Comparison of ENCODE assay signal across 10 cellular contexts in the genomic region with DNA sequence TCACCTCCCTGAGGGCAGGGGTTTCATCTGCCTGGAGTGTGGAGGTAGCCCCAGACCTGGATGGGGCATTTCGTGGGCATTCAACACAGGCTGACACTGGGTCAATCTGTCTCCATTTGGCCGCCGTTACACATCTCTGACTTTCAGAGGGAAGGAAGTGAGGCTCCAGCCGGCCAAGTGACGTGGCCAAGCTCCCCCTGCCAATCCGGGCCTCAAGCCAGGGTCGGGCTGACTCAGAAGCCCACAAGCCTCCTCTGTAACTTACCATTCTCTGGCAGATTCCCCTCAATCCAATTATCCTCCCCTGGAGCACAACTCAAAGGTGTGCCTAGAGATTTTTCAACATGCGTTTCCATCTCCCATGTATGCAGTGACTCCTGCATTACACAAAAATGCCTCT.
DNase-seq lines count a peak whose midpoint lies in the region; ATAC-seq and TF ChIP-seq lines count a peak whose summit lies in the region.
"Had no signal": no experiment of that assay in that cellular context is flagged by ENCODE, and none has a peak within 500 bp of the region (broad histone marks: within the 10 kb centered on the region; RNA-seq: fewer than 3 reads in every experiment).

No MANE protein-coding gene starts in this region.

- ATAC-seq in esophagus mucosa, result peak; percentile 34
- peak; percentile 20 for ATAC-seq in lung (ENCODE audit: insufficient read depth, low FRiP score)
- ATAC-seq in HG02571 (IDR thresholded peaks at IDR 0.05; ENCODE audit: unreplicated experiment), result no peak
- ATAC-seq: activated T-cell treated with anti-CD3 and anti-CD28 coated beads, Interleukin-2, amount 50 U/mL, for 4 hours had no signal

- H3K4me3 Mint-ChIP-seq in activated naive CD4-positive, alpha-beta T cell treated with anti-CD3 and anti-CD28 coated beads, Interleukin-2, amount 10 ng/mL, durations not matched to agents 7 days and 5 days, result no peak overlapping the region
- H3K4me3 Mint-ChIP-seq: activated T-cell treated with anti-CD3 and anti-CD28 coated beads, Interleukin-2, amount 50 U/mL, for 4 hours had no signal

- H3K27ac ChIP-seq in lung (ENCODE audit: low read depth in 1 of 2, low read length in 1 of 2), result no peak overlapping the region

- no peaks in the 10 kb centered on the region for H3K36me3 Mint-ChIP-seq in activated naive CD4-positive, alpha-beta T cell treated with anti-CD3 and anti-CD28 coated beads, Interleukin-2, amount 10 ng/mL, durations not matched to agents 7 days and 5 days

- H3K27ac Mint-ChIP-seq in activated naive CD4-positive, alpha-beta T cell treated with anti-CD3 and anti-CD28 coated beads, Interleukin-2, amount 10 ng/mL, durations not matched to agents 7 days and 5 days, result no peak overlapping the region

- H3K36me3 ChIP-seq in lung (ENCODE audit: control insufficient read depth in 2 of 2, insufficient read depth in 2 of 2, low read length in 2 of 2), result no peaks in the 10 kb centered on the region

- DNase-seq in AG08396 (ENCODE audit: low spot score) (peak; percentile 85), HT1080 (ENCODE audit: low read depth) (peak; percentile 86), lung (ENCODE audit: low spot score) (peak; percentile 47), NCI-H1694 (lab: John Stamatoyannopoulos, UW) (no peak), SW 1271 (lab: John Stamatoyannopoulos, UW) (no peak)
- DNase-seq in activated naive CD4-positive, alpha-beta T cell treated with anti-CD3 and anti-CD28 coated beads, Interleukin-2, amount 10 ng/mL, durations not matched to agents 7 days and 5 days, result no peak
- DNase-seq: activated T-cell treated with anti-CD3 and anti-CD28 coated beads, Interleukin-2, amount 50 U/mL, for 4 hours had no signal

- no peaks in the 10 kb centered on the region for H3K9me3 Mint-ChIP-seq in activated naive CD4-positive, alpha-beta T cell treated with anti-CD3 and anti-CD28 coated beads, Interleukin-2, amount 10 ng/mL, durations not matched to agents 7 days and 5 days
- H3K9me3 Mint-ChIP-seq: activated T-cell treated with anti-CD3 and anti-CD28 coated beads, Interleukin-2, amount 50 U/mL, for 4 hours had no signal

- H3K4me3 ChIP-seq in lung, result no peak overlapping the region
- H3K4me3 ChIP-seq: coronary artery had no signal

- no peaks in the 10 kb centered on the region for H3K27me3 ChIP-seq in lung (ENCODE audit: control insufficient read depth, insufficient read depth)

- peaks cover 0 to 10% of the 10 kb centered on the region in 2 donors for H3K4me1 ChIP-seq in lung (ENCODE audit: control insufficient read depth in 2 of 2, insufficient read depth in 2 of 2, low read length in 2 of 2)

- peaks cover 23% of the 10 kb centered on the region for H3K27me3 Mint-ChIP-seq in activated naive CD4-positive, alpha-beta T cell treated with anti-CD3 and anti-CD28 coated beads, Interleukin-2, amount 10 ng/mL, durations not matched to agents 7 days and 5 days

- no peak for TF ChIP-seq CTCF in lung (IDR thresholded peaks at IDR 0.05; ENCODE audit: control extremely low read depth, extremely low read depth)

- H3K4me1 Mint-ChIP-seq in activated naive CD4-positive, alpha-beta T cell treated with anti-CD3 and anti-CD28 coated beads, Interleukin-2, amount 10 ng/mL, durations not matched to agents 7 days and 5 days, result no peaks in the 10 kb centered on the region

- CTCF ChIA-PET in activated naive CD4-positive, alpha-beta T cell treated with anti-CD3 and anti-CD28 coated beads, Interleukin-2, amount 10 ng/mL, durations not matched to agents 7 days and 5 days (lab: Charles Lee), result no interaction called here

- H3K9me3 ChIP-seq in lung (ENCODE audit: control insufficient read depth in 2 of 2, insufficient read depth in 1 of 2, low read length in 1 of 2), result no peaks in the 10 kb centered on the region

- 59 to 64% methylated on average over 8 of the region's 8 CpGs for WGBS in lung, 2 donors

Comparison
In these comparisons a context has a peak if more than half of its experiments do, and no peak if none do; other contexts are left out.
1. DNase-seq: peak in AG08396 (single experiment), HT1080 (single experiment) and lung (single experiment); none in NCI-H1694 (single experiment), SW 1271 (0 of 2) and activated naive CD4-positive, alpha-beta T cell treated with anti-CD3 and anti-CD28 coated beads, Interleukin-2, amount 10 ng/mL, durations not matched to agents 7 days and 5 days (single experiment).